ENCODE assay signal across 2 cellular contexts in genomic region chr6:154433477-154434241, GRCh38.
TF ChIP-seq lines count a peak whose summit lies in the region.

No MANE protein-coding gene starts in this region.

TF ChIP-seq in SK-N-SH, 30 proteins besides CTCF, POLR2A, EP300 and RAD21 (continued from another document):
- no peak for TF ChIP-seq POLR2AphosphoS5 (IDR thresholded peaks at IDR 0.05; ENCODE audit: low read depth, low read length)
- TF ChIP-seq MXI1 (IDR thresholded peaks at IDR 0.05; ENCODE audit: low read depth, low read length), result no peak
- no peak for TF ChIP-seq USF2 (IDR thresholded peaks at IDR 0.05; ENCODE audit: borderline replicate concordance, low read depth, low read length)
- no peak for TF ChIP-seq MAX (IDR thresholded peaks at IDR 0.05; ENCODE audit: low read depth)
- TF ChIP-seq PBX3 (IDR thresholded peaks at IDR 0.05), result no peak
- no peak for TF ChIP-seq FOXJ3 (CRISPR knock-in tag; IDR thresholded peaks at IDR 0.05)
- TF ChIP-seq RFX5 (IDR thresholded peaks at IDR 0.05; ENCODE audit: low read length), result no peak
- TF ChIP-seq RCOR1 (IDR thresholded peaks at IDR 0.05; ENCODE audit: low read length), result no peak

TF ChIP-seq in SK-N-SH treated with all-trans-retinoic acid at 6 μM for 48 hours, 23 proteins besides CTCF, POLR2A, EP300 and RAD21 (continued from another document):
- TF ChIP-seq TSHZ2 (CRISPR knock-in tag; IDR thresholded peaks at IDR 0.05) (no peak), ISL1 (CRISPR knock-in tag; IDR thresholded peaks at IDR 0.05) (no peak), ZNF565 (CRISPR knock-in tag; conservative IDR thresholded peaks at IDR 0.05; ENCODE audit: low read depth) (no peak), ZNF70 (CRISPR knock-in tag; IDR thresholded peaks at IDR 0.05) (no peak), BACH2 (CRISPR knock-in tag; IDR thresholded peaks at IDR 0.05; ENCODE audit: borderline replicate concordance) (no peak), CREB5 (CRISPR knock-in tag; IDR thresholded peaks at IDR 0.05; ENCODE audit: low read depth) (no peak), TCF4 (CRISPR knock-in tag; IDR thresholded peaks at IDR 0.05; ENCODE audit: borderline replicate concordance) (no peak), ARNTL (CRISPR knock-in tag; IDR thresholded peaks at IDR 0.05; ENCODE audit: borderline replicate concordance, low read depth) (no peak), ZC3H10 (CRISPR knock-in tag; IDR thresholded peaks at IDR 0.05) (no peak), ZFP3 (CRISPR knock-in tag; IDR thresholded peaks at IDR 0.05) (no peak)
